Comparison of ENCODE assay signal across 18 cellular contexts in the genomic region with DNA sequence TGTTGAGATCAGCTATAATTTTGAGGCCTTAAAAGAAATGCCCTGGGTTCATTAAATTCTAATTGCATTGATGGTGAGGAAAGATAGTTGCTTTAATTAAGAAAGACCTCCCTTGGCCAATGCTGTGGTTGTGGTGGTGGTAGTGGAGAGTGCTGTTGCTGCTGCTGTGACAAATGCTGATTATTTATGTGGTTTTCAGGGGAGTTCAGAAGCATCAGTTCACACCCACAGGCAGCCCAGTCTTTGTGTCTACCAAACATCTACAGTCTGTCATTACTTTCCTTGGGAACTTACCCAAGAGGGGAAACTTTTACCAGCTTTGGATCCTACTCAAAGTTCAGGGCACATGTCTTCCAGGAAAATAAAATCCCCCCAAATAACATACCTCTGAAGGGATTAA.
DNase-seq lines count a peak whose midpoint lies in the region; ATAC-seq and TF ChIP-seq lines count a peak whose summit lies in the region.
"Had no signal": no experiment of that assay in that cellular context is flagged by ENCODE, and none has a peak within 500 bp of the region (broad histone marks: within the 10 kb centered on the region; RNA-seq: fewer than 3 reads in every experiment).

No MANE protein-coding gene starts in this region.

- peak; percentile 36 for ATAC-seq in effector memory CD8-positive, alpha-beta T cell (replicated peaks)
- ATAC-seq in HG03097 (IDR thresholded peaks at IDR 0.05; ENCODE audit: low FRiP score, unreplicated experiment) (no peak), GM21423 (IDR thresholded peaks at IDR 0.05; ENCODE audit: unreplicated experiment) (no peak), GM21723 (IDR thresholded peaks at IDR 0.05; ENCODE audit: unreplicated experiment) (no peak), HG03432 (IDR thresholded peaks at IDR 0.05; ENCODE audit: unreplicated experiment) (no peak)

- peaks cover 2% of the 10 kb centered on the region for H3K4me1 Mint-ChIP-seq in T-helper 2 cell treated with Interferon-gamma antibody and Interleukin-4, amounts not matched to agents 5 μg/mL and 100 μg/mL, for 36 hours (ENCODE audit: low read depth)
- H3K4me1 Mint-ChIP-seq in effector memory CD8-positive, alpha-beta T cell (ENCODE audit: low read depth in 2 of 2), result peaks cover 0 to 5% of the 10 kb centered on the region in 2 donors
- no peaks in the 10 kb centered on the region for H3K4me1 Mint-ChIP-seq in osteocyte (ENCODE audit: unreplicated experiment)
- H3K4me1 Mint-ChIP-seq: CD4-positive, CD25-positive, alpha-beta regulatory T cell had no signal

- TF ChIP-seq CTCF in osteocyte (IDR thresholded peaks at IDR 0.05), result no peak

- H3K9me3 Mint-ChIP-seq in T-helper 2 cell treated with Interferon-gamma antibody and Interleukin-4, amounts not matched to agents 5 μg/mL and 100 μg/mL, for 36 hours, result no peaks in the 10 kb centered on the region
- no peaks in the 10 kb centered on the region for H3K9me3 Mint-ChIP-seq in effector memory CD8-positive, alpha-beta T cell
- H3K9me3 Mint-ChIP-seq in osteocyte (ENCODE audit: unreplicated experiment), result no peaks in the 10 kb centered on the region
- H3K9me3 Mint-ChIP-seq: H9 had no signal

- no peak overlapping the region for H3K27ac Mint-ChIP-seq in T-helper 2 cell treated with Interferon-gamma antibody and Interleukin-4, amounts not matched to agents 5 μg/mL and 100 μg/mL, for 36 hours
- no peak overlapping the region for H3K27ac Mint-ChIP-seq in effector memory CD8-positive, alpha-beta T cell
- no peak overlapping the region for H3K27ac Mint-ChIP-seq in osteocyte (ENCODE audit: unreplicated experiment)
- H3K27ac Mint-ChIP-seq: CD4-positive, CD25-positive, alpha-beta regulatory T cell; H9 had no signal

- peak; percentile 9 for DNase-seq in Jurkat, Clone E6-1 (ENCODE audit: low read depth, low spot score)
- peak; percentile 2 for DNase-seq in T-helper 2 cell treated with Interferon-gamma antibody and Interleukin-4, amounts not matched to agents 5 μg/mL and 100 μg/mL, for 36 hours (ENCODE audit: low spot score)
- DNase-seq in effector memory CD8-positive, alpha-beta T cell, result no peak
- DNase-seq in osteocyte (ENCODE audit: extremely low spot score, unreplicated experiment), result peak; percentile 11
- DNase-seq: 8988T; ACHN; BE2C; C1 segment of cervical spinal cord; Caco-2; CD4-positive, CD25-positive, alpha-beta regulatory T cell; DMS153; DMS79; GDM1; H9 had no signal

- H3K4me3 Mint-ChIP-seq in T-helper 2 cell treated with Interferon-gamma antibody and Interleukin-4, amounts not matched to agents 5 μg/mL and 100 μg/mL, for 36 hours, result no peak overlapping the region
- H3K4me3 Mint-ChIP-seq in effector memory CD8-positive, alpha-beta T cell, result no peak overlapping the region
- no peak overlapping the region for H3K4me3 Mint-ChIP-seq in osteocyte (ENCODE audit: unreplicated experiment)
- H3K4me3 Mint-ChIP-seq: CD4-positive, CD25-positive, alpha-beta regulatory T cell; H9 had no signal

- H3K4me3 ChIP-seq in Jurkat, Clone E6-1 (ENCODE audit: low read length), result no peak overlapping the region

- peaks cover 13% of the 10 kb centered on the region for H3K27me3 Mint-ChIP-seq in T-helper 2 cell treated with Interferon-gamma antibody and Interleukin-4, amounts not matched to agents 5 μg/mL and 100 μg/mL, for 36 hours (ENCODE audit: low read depth)
- H3K27me3 Mint-ChIP-seq in effector memory CD8-positive, alpha-beta T cell, result peaks cover 5 to 7% of the 10 kb centered on the region in 2 donors
- H3K27me3 Mint-ChIP-seq in osteocyte (ENCODE audit: unreplicated experiment), result peaks cover 34% of the 10 kb centered on the region

- H3K36me3 Mint-ChIP-seq in T-helper 2 cell treated with Interferon-gamma antibody and Interleukin-4, amounts not matched to agents 5 μg/mL and 100 μg/mL, for 36 hours (ENCODE audit: low read depth), result no peaks in the 10 kb centered on the region
- H3K36me3 Mint-ChIP-seq in effector memory CD8-positive, alpha-beta T cell (ENCODE audit: insufficient read depth), result no peaks in the 10 kb centered on the region
- no peaks in the 10 kb centered on the region for H3K36me3 Mint-ChIP-seq in osteocyte (ENCODE audit: unreplicated experiment)

Comparison
In these comparisons a context has a peak if more than half of its experiments do, and no peak if none do; other contexts are left out.
1. DNase-seq: peak in Jurkat, Clone E6-1 (single experiment), T-helper 2 cell treated with Interferon-gamma antibody and Interleukin-4, amounts not matched to agents 5 μg/mL and 100 μg/mL, for 36 hours (single experiment) and osteocyte (single experiment); none in effector memory CD8-positive, alpha-beta T cell (0 of 3).